ENCODE assay signal across 7 cellular contexts in the genomic region with DNA sequence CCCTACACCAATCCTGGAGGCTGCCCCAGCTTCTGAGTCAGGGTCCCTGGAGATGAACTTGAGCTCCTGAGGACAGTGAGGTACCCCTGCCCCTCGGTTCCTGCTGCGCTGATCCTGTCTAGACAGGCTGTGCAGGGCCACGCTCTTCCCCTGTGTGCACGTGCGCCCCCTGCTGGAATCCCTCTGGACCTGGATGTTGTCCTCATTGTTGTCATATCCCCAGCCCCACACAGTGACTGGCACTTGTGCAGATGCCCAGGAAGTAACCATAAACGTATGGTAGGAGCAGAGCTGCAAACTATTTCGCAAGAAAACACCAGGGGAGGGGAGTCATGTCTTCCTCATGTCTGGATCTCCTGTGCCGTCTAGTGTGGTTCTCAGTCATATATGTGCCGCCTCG.
A peak's percentile ranks its signal among the peaks of the same experiment; 100 is the strongest.
DNase-seq lines count a peak whose midpoint lies in the region; ATAC-seq and TF ChIP-seq lines count a peak whose summit lies in the region.

No MANE protein-coding gene starts in this region.

- DNase-seq in GM13977 (ENCODE audit: low spot score) (no peak), NCI-H748 (lab: John Stamatoyannopoulos, UW; ENCODE audit: unreplicated experiment) (peak; percentile 56), left ventricle myocardium superior (peak; percentile 55)
- DNase-seq in activated T-cell treated with anti-CD3 and anti-CD28 coated beads, Interleukin-2, amount 50 U/mL, for 48 hours = peak; percentile 73 to 74
- peak; percentile 35 to 60 (median 55) for DNase-seq in stimulated activated CD4-positive, alpha-beta T cell treated with anti-CD3 and anti-CD28 coated beads, Interleukin-12 subunit alpha, Interleukin-12 subunit beta, amount 100 ng/mL, for 48 hours (ENCODE audit: low read depth in 2 of 3, low spot score in 1 of 3)

- peak; percentile 80 for TF ChIP-seq CTCF in GM13977 (IDR thresholded peaks at IDR 0.05; ENCODE audit: extremely low read depth, insufficient read depth, missing control alignments)

- intact Hi-C loops in left ventricle myocardium superior (cut with micrococcal nuclease) = no loop called here

- in situ Hi-C loops in GM13977 (cut with MboI; ENCODE audit: low pct_unique_long_range_greater_than_20kb, low sequenced_read_pairs, unreplicated experiment) = loop anchor here (25.0 kb wide), 1 partner anchor 247 kb away; no protein-coding TSS in a partner anchor

- ATAC-seq in left ventricle myocardium superior (peak; percentile 73), HG02571 (IDR thresholded peaks at IDR 0.05; ENCODE audit: unreplicated experiment) (no peak), GM18517 (IDR thresholded peaks at IDR 0.05; ENCODE audit: unreplicated experiment) (no peak)
